ENCODE assay signal across 1 cellular context in the genomic region with DNA sequence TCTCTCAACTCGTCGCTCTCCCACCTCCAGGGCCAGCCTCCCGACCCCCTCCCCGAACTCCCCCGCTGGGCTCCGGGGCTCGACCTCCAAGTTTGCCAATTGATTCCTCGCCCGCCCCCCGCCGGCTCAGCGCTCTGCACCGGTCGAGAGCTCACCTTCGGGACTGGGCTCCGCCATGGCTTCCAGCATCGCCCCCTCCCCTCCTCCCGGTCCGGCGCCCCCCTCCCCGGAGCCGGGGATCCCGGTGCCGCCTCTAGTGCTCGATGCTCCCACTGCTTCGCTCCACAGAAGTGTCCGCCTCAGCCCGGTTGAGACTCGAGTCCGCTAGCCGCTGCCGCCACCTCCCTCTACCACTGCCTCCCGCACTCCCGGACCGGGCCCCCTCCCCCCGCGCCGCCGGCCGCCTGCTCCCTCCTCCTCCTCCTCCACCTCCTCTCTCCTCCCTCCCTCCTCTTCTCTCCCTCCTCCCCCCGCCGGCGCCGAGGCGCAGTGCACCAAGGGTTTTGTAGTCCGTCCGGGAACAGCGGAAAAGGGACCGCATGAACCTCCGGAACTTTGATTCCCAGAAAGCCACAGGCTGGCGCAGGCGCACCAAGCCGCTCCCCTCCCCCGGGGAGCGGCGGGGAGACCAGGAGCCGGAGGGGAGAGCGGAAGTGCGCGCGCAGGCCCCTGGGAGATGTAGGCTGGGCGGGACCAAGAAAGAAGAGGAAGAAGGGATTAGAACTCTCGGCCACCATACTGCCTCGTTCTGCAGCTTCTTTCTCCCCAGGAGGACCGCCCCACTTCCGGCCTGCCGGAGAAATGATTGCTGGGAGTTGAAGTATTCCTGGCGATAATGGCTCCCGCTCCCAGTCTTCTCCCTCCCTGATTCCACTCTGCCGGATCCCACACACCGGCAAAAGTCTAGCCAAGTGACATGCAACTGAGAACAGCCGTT.
TF ChIP-seq lines count a peak whose summit lies in the region.

A gene (minus strand): TSS at position 367 of the 937 bp plus-strand sequence. CDS start 178 bp downstream, at position 189.

TF ChIP-seq in GM23338, 12 proteins besides CTCF, POLR2A, EP300 and RAD21:
- peak; percentile 44; the same call in 1 of the 2 replicates for TF ChIP-seq POLR2AphosphoS5 (IDR thresholded peaks at IDR 0.05; ENCODE audit: low read depth)
- peak; percentile 59 for TF ChIP-seq CREB1 (CRISPR knock-in tag; IDR thresholded peaks at IDR 0.05; ENCODE audit: low read depth)
- no peak for TF ChIP-seq ZNF331 (CRISPR knock-in tag; IDR thresholded peaks at IDR 0.05; ENCODE audit: low read depth)
- TF ChIP-seq, protein P1, sequence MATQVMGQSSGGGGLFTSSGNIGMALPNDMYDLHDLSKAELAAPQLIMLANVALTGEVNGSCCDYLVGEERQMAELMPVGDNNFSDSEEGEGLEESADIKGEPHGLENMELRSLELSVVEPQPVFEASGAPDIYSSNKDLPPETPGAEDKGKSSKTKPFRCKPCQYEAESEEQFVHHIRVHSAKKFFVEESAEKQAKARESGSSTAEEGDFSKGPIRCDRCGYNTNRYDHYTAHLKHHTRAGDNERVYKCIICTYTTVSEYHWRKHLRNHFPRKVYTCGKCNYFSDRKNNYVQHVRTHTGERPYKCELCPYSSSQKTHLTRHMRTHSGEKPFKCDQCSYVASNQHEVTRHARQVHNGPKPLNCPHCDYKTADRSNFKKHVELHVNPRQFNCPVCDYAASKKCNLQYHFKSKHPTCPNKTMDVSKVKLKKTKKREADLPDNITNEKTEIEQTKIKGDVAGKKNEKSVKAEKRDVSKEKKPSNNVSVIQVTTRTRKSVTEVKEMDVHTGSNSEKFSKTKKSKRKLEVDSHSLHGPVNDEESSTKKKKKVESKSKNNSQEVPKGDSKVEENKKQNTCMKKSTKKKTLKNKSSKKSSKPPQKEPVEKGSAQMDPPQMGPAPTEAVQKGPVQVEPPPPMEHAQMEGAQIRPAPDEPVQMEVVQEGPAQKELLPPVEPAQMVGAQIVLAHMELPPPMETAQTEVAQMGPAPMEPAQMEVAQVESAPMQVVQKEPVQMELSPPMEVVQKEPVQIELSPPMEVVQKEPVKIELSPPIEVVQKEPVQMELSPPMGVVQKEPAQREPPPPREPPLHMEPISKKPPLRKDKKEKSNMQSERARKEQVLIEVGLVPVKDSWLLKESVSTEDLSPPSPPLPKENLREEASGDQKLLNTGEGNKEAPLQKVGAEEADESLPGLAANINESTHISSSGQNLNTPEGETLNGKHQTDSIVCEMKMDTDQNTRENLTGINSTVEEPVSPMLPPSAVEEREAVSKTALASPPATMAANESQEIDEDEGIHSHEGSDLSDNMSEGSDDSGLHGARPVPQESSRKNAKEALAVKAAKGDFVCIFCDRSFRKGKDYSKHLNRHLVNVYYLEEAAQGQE (IDR thresholded peaks at IDR 0.05; ENCODE audit: unreplicated experiment) = no peak
- TF ChIP-seq EZH2phosphoT487 (IDR thresholded peaks at IDR 0.05; ENCODE audit: unreplicated experiment) = no peak
- TF ChIP-seq, protein P2, sequence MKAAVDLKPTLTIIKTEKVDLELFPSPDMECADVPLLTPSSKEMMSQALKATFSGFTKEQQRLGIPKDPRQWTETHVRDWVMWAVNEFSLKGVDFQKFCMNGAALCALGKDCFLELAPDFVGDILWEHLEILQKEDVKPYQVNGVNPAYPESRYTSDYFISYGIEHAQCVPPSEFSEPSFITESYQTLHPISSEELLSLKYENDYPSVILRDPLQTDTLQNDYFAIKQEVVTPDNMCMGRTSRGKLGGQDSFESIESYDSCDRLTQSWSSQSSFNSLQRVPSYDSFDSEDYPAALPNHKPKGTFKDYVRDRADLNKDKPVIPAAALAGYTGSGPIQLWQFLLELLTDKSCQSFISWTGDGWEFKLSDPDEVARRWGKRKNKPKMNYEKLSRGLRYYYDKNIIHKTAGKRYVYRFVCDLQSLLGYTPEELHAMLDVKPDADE (IDR thresholded peaks at IDR 0.05) = peak; percentile 99
- TF ChIP-seq JUNB (IDR thresholded peaks at IDR 0.05; ENCODE audit: unreplicated experiment) = no peak
- TF ChIP-seq, protein P3, sequence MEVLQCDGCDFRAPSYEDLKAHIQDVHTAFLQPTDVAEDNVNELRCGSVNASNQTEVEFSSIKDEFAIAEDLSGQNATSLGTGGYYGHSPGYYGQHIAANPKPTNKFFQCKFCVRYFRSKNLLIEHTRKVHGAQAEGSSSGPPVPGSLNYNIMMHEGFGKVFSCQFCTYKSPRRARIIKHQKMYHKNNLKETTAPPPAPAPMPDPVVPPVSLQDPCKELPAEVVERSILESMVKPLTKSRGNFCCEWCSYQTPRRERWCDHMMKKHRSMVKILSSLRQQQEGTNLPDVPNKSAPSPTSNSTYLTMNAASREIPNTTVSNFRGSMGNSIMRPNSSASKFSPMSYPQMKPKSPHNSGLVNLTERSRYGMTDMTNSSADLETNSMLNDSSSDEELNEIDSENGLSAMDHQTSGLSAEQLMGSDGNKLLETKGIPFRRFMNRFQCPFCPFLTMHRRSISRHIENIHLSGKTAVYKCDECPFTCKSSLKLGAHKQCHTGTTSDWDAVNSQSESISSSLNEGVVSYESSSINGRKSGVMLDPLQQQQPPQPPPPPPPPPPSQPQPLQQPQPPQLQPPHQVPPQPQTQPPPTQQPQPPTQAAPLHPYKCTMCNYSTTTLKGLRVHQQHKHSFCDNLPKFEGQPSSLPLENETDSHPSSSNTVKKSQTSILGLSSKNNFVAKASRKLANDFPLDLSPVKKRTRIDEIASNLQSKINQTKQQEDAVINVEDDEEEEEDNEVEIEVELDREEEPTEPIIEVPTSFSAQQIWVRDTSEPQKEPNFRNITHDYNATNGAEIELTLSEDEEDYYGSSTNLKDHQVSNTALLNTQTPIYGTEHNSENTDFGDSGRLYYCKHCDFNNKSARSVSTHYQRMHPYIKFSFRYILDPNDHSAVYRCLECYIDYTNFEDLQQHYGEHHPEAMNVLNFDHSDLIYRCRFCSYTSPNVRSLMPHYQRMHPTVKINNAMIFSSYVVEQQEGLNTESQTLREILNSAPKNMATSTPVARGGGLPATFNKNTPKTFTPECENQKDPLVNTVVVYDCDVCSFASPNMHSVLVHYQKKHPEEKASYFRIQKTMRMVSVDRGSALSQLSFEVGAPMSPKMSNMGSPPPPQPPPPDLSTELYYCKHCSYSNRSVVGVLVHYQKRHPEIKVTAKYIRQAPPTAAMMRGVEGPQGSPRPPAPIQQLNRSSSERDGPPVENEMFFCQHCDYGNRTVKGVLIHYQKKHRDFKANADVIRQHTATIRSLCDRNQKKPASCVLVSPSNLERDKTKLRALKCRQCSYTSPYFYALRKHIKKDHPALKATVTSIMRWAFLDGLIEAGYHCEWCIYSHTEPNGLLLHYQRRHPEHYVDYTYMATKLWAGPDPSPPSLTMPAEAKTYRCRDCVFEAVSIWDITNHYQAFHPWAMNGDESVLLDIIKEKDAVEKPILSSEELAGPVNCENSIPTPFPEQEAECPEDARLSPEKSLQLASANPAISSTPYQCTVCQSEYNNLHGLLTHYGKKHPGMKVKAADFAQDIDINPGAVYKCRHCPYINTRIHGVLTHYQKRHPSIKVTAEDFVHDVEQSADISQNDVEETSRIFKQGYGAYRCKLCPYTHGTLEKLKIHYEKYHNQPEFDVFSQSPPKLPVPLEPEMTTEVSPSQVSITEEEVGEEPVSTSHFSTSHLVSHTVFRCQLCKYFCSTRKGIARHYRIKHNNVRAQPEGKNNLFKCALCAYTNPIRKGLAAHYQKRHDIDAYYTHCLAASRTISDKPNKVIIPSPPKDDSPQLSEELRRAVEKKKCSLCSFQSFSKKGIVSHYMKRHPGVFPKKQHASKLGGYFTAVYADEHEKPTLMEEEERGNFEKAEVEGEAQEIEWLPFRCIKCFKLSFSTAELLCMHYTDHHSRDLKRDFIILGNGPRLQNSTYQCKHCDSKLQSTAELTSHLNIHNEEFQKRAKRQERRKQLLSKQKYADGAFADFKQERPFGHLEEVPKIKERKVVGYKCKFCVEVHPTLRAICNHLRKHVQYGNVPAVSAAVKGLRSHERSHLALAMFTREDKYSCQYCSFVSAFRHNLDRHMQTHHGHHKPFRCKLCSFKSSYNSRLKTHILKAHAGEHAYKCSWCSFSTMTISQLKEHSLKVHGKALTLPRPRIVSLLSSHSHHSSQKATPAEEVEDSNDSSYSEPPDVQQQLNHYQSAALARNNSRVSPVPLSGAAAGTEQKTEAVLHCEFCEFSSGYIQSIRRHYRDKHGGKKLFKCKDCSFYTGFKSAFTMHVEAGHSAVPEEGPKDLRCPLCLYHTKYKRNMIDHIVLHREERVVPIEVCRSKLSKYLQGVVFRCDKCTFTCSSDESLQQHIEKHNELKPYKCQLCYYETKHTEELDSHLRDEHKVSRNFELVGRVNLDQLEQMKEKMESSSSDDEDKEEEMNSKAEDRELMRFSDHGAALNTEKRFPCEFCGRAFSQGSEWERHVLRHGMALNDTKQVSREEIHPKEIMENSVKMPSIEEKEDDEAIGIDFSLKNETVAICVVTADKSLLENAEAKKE (CRISPR knock-in tag; IDR thresholded peaks at IDR 0.05) = no peak
